In the genomic region with DNA sequence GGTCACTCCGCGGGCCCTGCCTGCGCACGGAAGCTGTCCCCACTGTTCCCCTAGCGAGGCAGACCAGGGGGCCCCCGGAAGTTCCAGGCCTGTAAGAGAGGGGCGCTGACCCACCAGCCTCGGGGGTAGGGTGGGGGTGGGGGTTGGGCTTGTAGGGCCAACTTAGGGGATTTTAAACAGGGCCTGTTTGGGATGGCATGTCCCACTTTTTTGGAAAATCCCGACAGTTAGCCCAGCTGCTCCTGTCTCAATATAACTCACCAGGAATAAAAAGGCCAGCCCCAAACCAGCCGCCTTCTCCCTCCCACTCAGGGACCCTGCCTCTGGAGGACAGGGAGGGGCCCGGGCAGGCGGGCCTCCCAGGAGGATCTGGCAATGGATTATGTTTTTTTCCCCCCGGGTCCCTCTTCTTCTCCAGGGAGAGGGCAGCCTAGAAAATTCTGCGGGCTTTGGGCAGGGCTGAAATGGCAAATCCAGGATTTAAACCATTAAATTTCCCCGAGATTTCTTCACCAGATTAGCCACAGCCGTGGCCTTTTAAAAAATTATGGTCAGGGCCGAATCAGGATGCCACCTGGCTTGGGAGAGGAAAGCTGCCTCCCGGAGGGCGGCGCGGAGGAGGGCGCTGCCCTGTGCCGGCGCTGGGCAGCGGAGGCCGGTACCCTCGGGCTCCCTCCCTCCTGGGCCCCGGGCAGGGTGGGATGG, we compare ENCODE assay signal across 1 cellular context.
TF ChIP-seq lines count a peak whose summit lies in the region.

No MANE protein-coding gene starts in this region.

TF ChIP-seq in WTC11, 78 proteins besides CTCF, POLR2A, EP300 and RAD21 (continued from another document):
- TF ChIP-seq ZNF512 (CRISPR knock-in tag; IDR thresholded peaks at IDR 0.05; ENCODE audit: borderline replicate concordance) (no peak), USF1 (CRISPR knock-in tag; IDR thresholded peaks at IDR 0.05) (no peak), GTF2I (CRISPR knock-in tag; conservative IDR thresholded peaks at IDR 0.05) (no peak), NFYB (CRISPR knock-in tag; conservative IDR thresholded peaks at IDR 0.05; ENCODE audit: low read depth) (no peak), ELF4 (CRISPR knock-in tag; IDR thresholded peaks at IDR 0.05; ENCODE audit: low read depth) (no peak), ZNF232 (CRISPR knock-in tag; IDR thresholded peaks at IDR 0.05) (no peak), ZNF396 (CRISPR knock-in tag; IDR thresholded peaks at IDR 0.05; ENCODE audit: borderline replicate concordance) (no peak)
